Comparison of ENCODE assay signal across 9 cellular contexts in the genomic region with DNA sequence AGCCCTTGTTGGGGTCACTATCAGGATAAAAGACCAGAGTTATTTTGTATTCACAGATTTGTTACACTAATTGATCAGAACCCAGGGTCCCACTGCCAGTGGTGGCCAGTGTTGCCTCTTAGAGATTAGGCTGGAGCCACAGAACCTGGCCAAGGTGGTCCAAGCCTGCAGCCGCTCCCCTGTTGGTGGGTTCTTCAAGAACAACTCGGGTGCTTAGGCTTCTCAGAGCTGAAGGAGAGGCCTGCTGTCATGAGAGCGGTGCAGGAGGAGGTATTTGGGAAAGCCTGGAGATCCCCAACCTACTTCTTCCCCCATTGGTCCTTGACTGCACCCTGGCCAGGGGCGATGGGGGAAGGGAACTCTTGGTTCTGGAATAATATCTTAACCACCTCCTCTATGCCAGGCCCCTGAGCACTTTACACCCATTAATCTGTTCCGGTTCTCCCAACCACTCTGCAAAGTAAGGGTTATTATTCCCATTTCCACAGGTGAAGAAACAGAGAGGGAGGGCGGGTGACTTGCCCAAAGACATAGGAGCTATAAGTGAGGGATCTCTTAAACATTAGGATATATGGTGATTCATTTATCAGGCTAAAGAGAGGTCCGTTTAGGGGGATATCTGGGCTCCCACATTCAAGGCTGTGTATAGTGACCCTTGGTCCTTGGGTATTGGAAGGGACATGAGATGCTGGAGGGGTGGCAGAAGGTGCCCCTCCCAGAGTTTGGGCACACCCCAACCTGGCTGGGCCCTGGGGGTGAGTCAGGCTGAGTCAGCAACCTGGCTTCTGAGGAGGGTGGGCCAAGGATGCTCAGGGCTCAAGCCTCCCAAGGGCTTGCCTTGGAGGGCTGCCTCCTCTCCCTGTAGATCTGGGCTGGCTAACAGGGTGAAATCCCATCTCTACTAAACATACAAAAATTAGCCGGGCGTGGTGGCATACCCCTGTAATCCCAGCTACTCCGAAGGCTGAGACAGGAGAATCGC. TPM values are rescaled to one million over a fixed set of nuclear protein-coding genes. Genes with fewer than 3 reads are reported as not detected.
DNase-seq lines count a peak whose midpoint lies in the region; TF ChIP-seq lines count a peak whose summit lies in the region.
"Had no signal": no experiment of that assay in that cellular context is flagged by ENCODE, and none has a peak within 500 bp of the region (broad histone marks: within the 10 kb centered on the region; RNA-seq: fewer than 3 reads in every experiment).

No MANE protein-coding gene starts in this region.

- H3K79me2 ChIP-seq in OCI-LY7 (ENCODE audit: insufficient read depth, low read depth, low read length), result no peaks in the 10 kb centered on the region

- TF ChIP-seq CTCF in OCI-LY7 (conservative IDR thresholded peaks at IDR 0.05; ENCODE audit: low read length) (no peak), osteocyte (IDR thresholded peaks at IDR 0.05) (no peak)

- no peak overlapping the region for H3K4me3 ChIP-seq in BLaER1
- no peak overlapping the region for H3K4me3 ChIP-seq in OCI-LY7 (ENCODE audit: low read depth, low read length, poor library complexity, severe bottlenecking)

- peak overlapping the region; percentile 18; the same call in 1 of the 2 replicates for H2AFZ ChIP-seq in OCI-LY7 (ENCODE audit: low read length)

- intact Hi-C loops in OCI-LY7 (cut with micrococcal nuclease; ENCODE audit: unreplicated experiment), result no loop called here

- no peaks in the 10 kb centered on the region for H3K9me3 Mint-ChIP-seq in osteocyte (ENCODE audit: unreplicated experiment)
- H3K9me3 Mint-ChIP-seq: stimulated activated naive CD8-positive, alpha-beta T cell treated with anti-CD3 and anti-CD28 coated beads, Interleukin-15, amount 100 ng/mL, for 72 hours had no signal

- H3K4me1 ChIP-seq in BLaER1 (peaks cover 68% of the 10 kb centered on the region), OCI-LY7 (ENCODE audit: insufficient read depth, low read length, poor library complexity, severe bottlenecking) (peaks cover 7% of the 10 kb centered on the region)

- no peaks in the 10 kb centered on the region for H3K9me2 ChIP-seq in OCI-LY7 (ENCODE audit: insufficient read depth, low read length)

- H3K4me2 ChIP-seq in BLaER1 (peak overlapping the region; percentile 79), OCI-LY7 (ENCODE audit: low read length) (peak overlapping the region; percentile 60)

- H3K9me3 ChIP-seq in BLaER1, result no peaks in the 10 kb centered on the region
- H3K9me3 ChIP-seq in OCI-LY7 (ENCODE audit: low read length), result no peaks in the 10 kb centered on the region

- H3K9ac ChIP-seq in BLaER1, result no peak overlapping the region

- H3K36me3 Mint-ChIP-seq in osteocyte (ENCODE audit: unreplicated experiment), result no peaks in the 10 kb centered on the region

- POLR2A ChIA-PET in OCI-LY7 (lab: Charles Lee), result interaction anchor here (0.6 to 1.1 kb wide), 2 partner anchors 10 to 19 kb away, joined by 3 read pairs; no protein-coding TSS in a partner anchor

- BruUV-seq in OCI-LY7 (replicated peaks; lab: Mats Ljungman, UMichigan), result no TSS peak

- peaks cover 39% of the 10 kb centered on the region for H3K27me3 ChIP-seq in BLaER1

- H3K27ac Mint-ChIP-seq in osteocyte (ENCODE audit: unreplicated experiment), result peak overlapping the region; percentile 95

- no peaks in the 10 kb centered on the region for H3K36me3 ChIP-seq in BLaER1
- H3K36me3 ChIP-seq in OCI-LY7 (ENCODE audit: insufficient read depth, low read length), result no peaks in the 10 kb centered on the region

- H4K20me1 ChIP-seq in BLaER1 (0 out of 2 replicates have a peak, but pooled peaks cover 12% of the 10 kb centered on the region), OCI-LY7 (ENCODE audit: insufficient read depth, low read length) (no peaks in the 10 kb centered on the region)

- no peak overlapping the region for H3K27ac ChIP-seq in BLaER1
- no peak overlapping the region for H3K27ac ChIP-seq in OCI-LY7 (ENCODE audit: low read depth, low read length, poor library complexity, severe bottlenecking)
- H3K27ac ChIP-seq in epithelial cell of prostate, result peak overlapping the region; percentile 95

- peak overlapping the region; percentile 66 for H3K4me3 Mint-ChIP-seq in osteocyte (ENCODE audit: unreplicated experiment)

- CTCF ChIA-PET in OCI-LY7 (lab: Charles Lee; ENCODE audit: unreplicated experiment), result interaction anchor here (0.6 to 1.1 kb wide), 3 partner anchors 7 to 78 kb away, joined by 3 to 4 read pairs (median 3); no protein-coding TSS in a partner anchor

- peaks cover 73% of the 10 kb centered on the region for H3K4me1 Mint-ChIP-seq in osteocyte (ENCODE audit: unreplicated experiment)

- H3K27me3 Mint-ChIP-seq in osteocyte (ENCODE audit: unreplicated experiment), result no peaks in the 10 kb centered on the region

- no peak for DNase-seq in OCI-LY7 (ENCODE audit: low spot score)
- no peak for DNase-seq in epithelial cell of prostate (ENCODE audit: low read depth, low spot score)
- DNase-seq in osteocyte (ENCODE audit: extremely low spot score, unreplicated experiment), result no peak
- no peak for DNase-seq in AG08396 (ENCODE audit: low spot score)
- no peak for DNase-seq in NCI-H524 (lab: John Stamatoyannopoulos, UW)
- no peak for DNase-seq in SHP77 treated with DMSO at 0.1 percent for 48 hours (lab: John Stamatoyannopoulos, UW)
- no peak for DNase-seq in stimulated activated CD4-positive, alpha-beta T cell treated with anti-CD3 and anti-CD28 coated beads, Interleukin-4, amount 100 ng/mL, for 1 hour

RNA-seq across cellular contexts. Expression of a gene that starts 5.1 kb away (rescaled TPM):
- 0.13 and 0.19 TPM in 2 replicates for total RNA-seq in OCI-LY7 (2014; rRNA removed; shearing (Covaris generic))
- not detected in 2 replicates for total RNA-seq in OCI-LY7 (2022)
- 33.7 and 36.3 TPM in 2 replicates for total RNA-seq in osteocyte

RNA-seq across cellular contexts. Expression of a gene that starts 14.0 kb away (rescaled TPM):
- total RNA-seq in OCI-LY7 (2014; rRNA removed; shearing (Covaris generic)), result not detected in 2 replicates
- not detected in 2 replicates for total RNA-seq in OCI-LY7 (2022)
- total RNA-seq in osteocyte, result 6.8 and 7.9 TPM in 2 replicates

RNA-seq across cellular contexts. Expression of a gene that starts 38.3 kb away (rescaled TPM):
- total RNA-seq in OCI-LY7 (2014; rRNA removed; shearing (Covaris generic)), result not detected in 2 replicates
- total RNA-seq in OCI-LY7 (2022) (not detected in 2 replicates), osteocyte (not detected in 2 replicates)

Comparison
In these comparisons a context has a peak if more than half of its experiments do, and no peak if none do; other contexts are left out.
1. RNA of a gene that starts 5.1 kb away (total RNA-seq): 33.7 to 36.3 TPM in osteocyte; 0.13 to 0.19 TPM in OCI-LY7; every median in the first group is over 10 times any median in the second.